ENCODE assay signal across 8 cellular contexts in genomic region chr12:109998241-109998903, GRCh38. TPM values are rescaled to one million over a fixed set of nuclear protein-coding genes. Genes with fewer than 3 reads are reported as not detected.
DNase-seq lines count a peak whose midpoint lies in the region; ATAC-seq, FAIRE-seq and TF ChIP-seq lines count a peak whose summit lies in the region.

No MANE protein-coding gene starts in this region.

- H3K36me3 ChIP-seq in K562 (ENCODE audit: control insufficient read depth, insufficient read depth, low read length) (peaks cover 8% of the 10 kb centered on the region), mucosa of stomach (ENCODE audit: control insufficient read depth, insufficient read depth, low read length) (no peaks in the 10 kb centered on the region)

- TF ChIP-seq EP300 in K562 (IDR thresholded peaks at IDR 0.05; ENCODE audit: low read length), result no peak

- H3K4me3 ChIP-seq in AG04449 (ENCODE audit: low read depth, low read length) (peak overlapping the region; percentile 87), K562 (peak overlapping the region; percentile 77), mucosa of stomach (ENCODE audit: low read length) (peak overlapping the region; percentile 39)

- no peaks in the 10 kb centered on the region for H3K9me1 ChIP-seq in K562 (ENCODE audit: control insufficient read depth, insufficient read depth, low read length)

- H3K27ac ChIP-seq in K562 (ENCODE audit: extremely low read depth, low read depth, low read length), result peak overlapping the region; percentile 99

- H3K27me3 ChIP-seq in K562 (ENCODE audit: control insufficient read depth in 2 of 2, insufficient read depth in 2 of 2, low read length in 2 of 2), result no peaks in the 10 kb centered on the region
- no peaks in the 10 kb centered on the region for H3K27me3 ChIP-seq in mucosa of stomach (ENCODE audit: control insufficient read depth, insufficient read depth, low read length)

- WGBS in K562 (ENCODE audit: insufficient coverage, low coverage, missing lambda C conversion rate), result 19% methylated on average over 9 of the region's 9 CpGs

- DNase-seq in AG04449 (ENCODE audit: low read depth, low spot score), result no peak
- DNase-seq in K562 (ENCODE audit: extremely low read depth in 1 of 4, low spot score in 3 of 4), result peak in 1 of 4 experiments; percentile 29
- DNase-seq in activated CD4-positive, alpha-beta T cell treated with anti-CD3 and anti-CD28 coated beads for 4 hours, result no peak

- no peak for TF ChIP-seq RAD21 in K562 (CRISPR knock-in tag; conservative IDR thresholded peaks at IDR 0.05 in 1 of 2, IDR thresholded peaks at IDR 0.05 in 1 of 2)

- no peaks in the 10 kb centered on the region for H3K9me3 ChIP-seq in K562 (replicated peaks; ENCODE audit: control insufficient read depth, insufficient read depth, low read depth, low read length)
- H3K9me3 ChIP-seq in mucosa of stomach (ENCODE audit: control insufficient read depth, low read length), result no peaks in the 10 kb centered on the region

- in situ Hi-C loops in K562 (cut with MboI), result no loop called here

- FAIRE-seq in K562 (lab: Jason Lieb, UNC), result no peak

- TF ChIP-seq POLR2A in K562 (conservative IDR thresholded peaks at IDR 0.05), result no peak

- H3K4me1 ChIP-seq in K562 (replicated peaks in 1 of 2; ENCODE audit: control insufficient read depth in 2 of 2, insufficient read depth in 2 of 2, low read length in 2 of 2) (peaks cover 23 to 32% of the 10 kb centered on the region in 2 experiments), mucosa of stomach (ENCODE audit: control insufficient read depth, insufficient read depth, low read length) (peaks cover 30% of the 10 kb centered on the region)

- peak overlapping the region; percentile 85 for H3K4me2 ChIP-seq in K562 (ENCODE audit: insufficient read depth, low read length)

- TF ChIP-seq CTCF in AG04449 (IDR thresholded peaks at IDR 0.05; ENCODE audit: insufficient read depth, low read length, missing control alignments) (no peak), K562 (IDR thresholded peaks at IDR 0.05 in 2 of 3, conservative IDR thresholded peaks at IDR 0.05 in 1 of 3; ENCODE audit: insufficient read depth in 2 of 3, low read depth in 1 of 3, low read length in 3 of 3) (no peak)

- H3K79me2 ChIP-seq in K562 (ENCODE audit: control insufficient read depth, insufficient read depth, low read length), result peaks cover 45% of the 10 kb centered on the region

- BruUV-seq in K562 (replicated peaks; lab: Mats Ljungman, UMichigan), result no TSS peak

- peak; percentile 12 for ATAC-seq in HG03060 (IDR thresholded peaks at IDR 0.05; ENCODE audit: low read depth, unreplicated experiment)
- no peak for ATAC-seq in K562
- ATAC-seq in GM19467 (IDR thresholded peaks at IDR 0.05; ENCODE audit: unreplicated experiment), result no peak
- no peak for ATAC-seq in GM21825 (IDR thresholded peaks at IDR 0.05; ENCODE audit: unreplicated experiment)
- ATAC-seq in GM19035 (IDR thresholded peaks at IDR 0.05; ENCODE audit: unreplicated experiment), result no peak

- H4K20me1 ChIP-seq in K562 (replicated peaks; ENCODE audit: control insufficient read depth, insufficient read depth, low read length), result no peaks in the 10 kb centered on the region

- intact Hi-C loops in K562 (cut with micrococcal nuclease), result no loop called here

- POLR2A ChIA-PET in AG04449 (lab: Yijun Ruan, JAX) (interaction anchor here (0.8 to 1.7 kb wide), 6 partner anchors 11 to 110 kb away, joined by 3 to 5 read pairs (median 3); no protein-coding TSS in a partner anchor), K562 (lab: Yijun Ruan, JAX) (interaction anchor here (0.5 to 2.0 kb wide), 5 partner anchors 16 to 116 kb away, joined by 3 to 7 read pairs (median 3); no protein-coding TSS in a partner anchor)

- H3K9ac ChIP-seq in K562 (ENCODE audit: insufficient read depth in 1 of 2, low read depth in 2 of 2, low read length in 2 of 2) (peak overlapping the region; percentile 98 to 99; a peak in 3 of 4 replicates), mucosa of stomach (ENCODE audit: low read length) (peak overlapping the region; percentile 17)

- CTCF ChIA-PET in AG04449 (lab: Yijun Ruan, JAX) (interaction anchor here (0.8 to 1.4 kb wide), 2 partner anchors 26 to 51 kb away, joined by 3 to 4 read pairs; no protein-coding TSS in a partner anchor), K562 (lab: Yijun Ruan, JAX; ENCODE audit: low intra/inter-chr PET ratio) (no interaction called here)

- H2AFZ ChIP-seq in K562 (ENCODE audit: low read depth, low read length), result peak overlapping the region; percentile 100

TF ChIP-seq in K562, 482 proteins besides CTCF, POLR2A, EP300 and RAD21:
- no peak for TF ChIP-seq CHD2 (IDR thresholded peaks at IDR 0.05; ENCODE audit: low read depth, low read length)
- TF ChIP-seq, protein P1, sequence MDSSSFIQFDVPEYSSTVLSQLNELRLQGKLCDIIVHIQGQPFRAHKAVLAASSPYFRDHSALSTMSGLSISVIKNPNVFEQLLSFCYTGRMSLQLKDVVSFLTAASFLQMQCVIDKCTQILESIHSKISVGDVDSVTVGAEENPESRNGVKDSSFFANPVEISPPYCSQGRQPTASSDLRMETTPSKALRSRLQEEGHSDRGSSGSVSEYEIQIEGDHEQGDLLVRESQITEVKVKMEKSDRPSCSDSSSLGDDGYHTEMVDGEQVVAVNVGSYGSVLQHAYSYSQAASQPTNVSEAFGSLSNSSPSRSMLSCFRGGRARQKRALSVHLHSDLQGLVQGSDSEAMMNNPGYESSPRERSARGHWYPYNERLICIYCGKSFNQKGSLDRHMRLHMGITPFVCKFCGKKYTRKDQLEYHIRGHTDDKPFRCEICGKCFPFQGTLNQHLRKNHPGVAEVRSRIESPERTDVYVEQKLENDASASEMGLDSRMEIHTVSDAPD (CRISPR knock-in tag; IDR thresholded peaks at IDR 0.05), result 0 out of 2 replicates have a peak, but pooled peaks have one; percentile 16
TF ChIP-seq in K562: peak in this region for 1.

RNA-seq across cellular contexts. Expression of gene ANKRD13A, which starts 0.9 kb away (rescaled TPM):
- total RNA-seq in K562 (2011; cell fraction: chromatin; rRNA removed; ENCODE audit: low replicate concordance), result 58.1 and 82.6 TPM in 2 replicates
- 46.0 and 48.2 TPM in 2 replicates for total RNA-seq in K562 (2011; cell fraction: nucleolus; rRNA removed)
- 57.3 and 80.5 TPM in 2 replicates for total RNA-seq in K562 (2011; cell fraction: nucleoplasm; rRNA removed)
- total RNA-seq in K562 (2014; rRNA removed) (45.0 and 55.0 TPM in 2 replicates), K562 (2014; rRNA removed; fragmentation: Illumina TruSeq; extraction: Trizol) (40.3 and 46.8 TPM in 2 replicates), K562 (2015; rRNA removed; fragmentation: Illumina TruSeq; extraction: Trizol) (41.6 and 45.1 TPM in 2 replicates), K562 (2021) (37.7 and 41.5 TPM in 2 replicates)
- polyA plus RNA-seq in K562 (2011; rRNA removed) (47.5 and 52.0 TPM in 2 replicates), K562 (2014; fragmentation: Illumina TruSeq; extraction: Trizol) (33.6 and 37.6 TPM in 2 replicates), K562 (2014; fragmentation: Nextera tagmentation; extraction: Ambion mirVana) (1 to 10 TPM; 5.0 to 9.0 TPM), K562 (2014; rRNA removed) (41.7 and 49.1 TPM in 2 replicates)
- 51.5 and 72.4 TPM in 2 replicates for polyA plus RNA-seq in K562 (2011; cell fraction: cytosol; rRNA removed)
- 85.6 and 88.3 TPM in 2 replicates for polyA plus RNA-seq in K562 (2011; cell fraction: nucleus; rRNA removed)
- 26.4 and 35.3 TPM in 2 replicates for polyA plus RNA-seq in K562 (2012)
- 59.6 and 62.9 TPM in 2 replicates for polyA minus RNA-seq in K562 (2011; rRNA and poly(A)+ RNA removed)
- 23.7 and 25.3 TPM in 2 replicates for polyA minus RNA-seq in K562 (2011; cell fraction: cytosol; rRNA and poly(A)+ RNA removed)
- 22.1 and 38.8 TPM in 2 replicates for polyA minus RNA-seq in K562 (2011; cell fraction: nucleus; rRNA and poly(A)+ RNA removed)

RNA-seq across cellular contexts. Expression of gene GIT2, which starts 2.2 kb away (rescaled TPM):
- 114 and 164 TPM in 2 replicates for total RNA-seq in K562 (2011; cell fraction: chromatin; rRNA removed; ENCODE audit: low replicate concordance)
- 56.8 and 57.4 TPM in 2 replicates for total RNA-seq in K562 (2011; cell fraction: nucleolus; rRNA removed)
- 87.3 and 120 TPM in 2 replicates for total RNA-seq in K562 (2011; cell fraction: nucleoplasm; rRNA removed)
- 16.3 and 18.0 TPM in 2 replicates for total RNA-seq in K562 (2014; rRNA removed)
- 23.3 and 24.0 TPM in 2 replicates for total RNA-seq in K562 (2014; rRNA removed; fragmentation: Illumina TruSeq; extraction: Trizol)
- 24.3 TPM in 2 replicates for total RNA-seq in K562 (2015; rRNA removed; fragmentation: Illumina TruSeq; extraction: Trizol)
- 23.5 and 24.7 TPM in 2 replicates for total RNA-seq in K562 (2021)
- polyA plus RNA-seq in K562 (2011; rRNA removed), result 27.4 and 30.4 TPM in 2 replicates
- polyA plus RNA-seq in K562 (2011; cell fraction: cytosol; rRNA removed), result 14.5 and 18.9 TPM in 2 replicates
- 53.2 and 65.2 TPM in 2 replicates for polyA plus RNA-seq in K562 (2011; cell fraction: nucleus; rRNA removed)
- polyA plus RNA-seq in K562 (2012), result 14.2 and 18.6 TPM in 2 replicates
- 23.7 and 26.9 TPM in 2 replicates for polyA plus RNA-seq in K562 (2014; fragmentation: Illumina TruSeq; extraction: Trizol)
- polyA plus RNA-seq in K562 (2014; fragmentation: Nextera tagmentation; extraction: Ambion mirVana), result 1 to 10 TPM; 4.0 to 5.0 TPM
- polyA plus RNA-seq in K562 (2014; rRNA removed), result 20.1 and 26.2 TPM in 2 replicates
- polyA minus RNA-seq in K562 (2011; rRNA and poly(A)+ RNA removed), result 46.0 and 51.5 TPM in 2 replicates
- 13.6 and 15.2 TPM in 2 replicates for polyA minus RNA-seq in K562 (2011; cell fraction: cytosol; rRNA and poly(A)+ RNA removed)
- 32.9 and 63.3 TPM in 2 replicates for polyA minus RNA-seq in K562 (2011; cell fraction: nucleus; rRNA and poly(A)+ RNA removed)

RNA-seq across cellular contexts. Expression of gene C12orf76, which starts 50.0 kb away (rescaled TPM):
- total RNA-seq in K562 (2011; cell fraction: chromatin; rRNA removed; ENCODE audit: low replicate concordance), result 50.6 and 54.2 TPM in 2 replicates
- total RNA-seq in K562 (2011; cell fraction: nucleolus; rRNA removed), result 31.8 and 34.5 TPM in 2 replicates
- total RNA-seq in K562 (2011; cell fraction: nucleoplasm; rRNA removed), result 53.2 and 69.8 TPM in 2 replicates
- total RNA-seq in K562 (2014; rRNA removed) (11.9 and 14.2 TPM in 2 replicates), K562 (2014; rRNA removed; fragmentation: Illumina TruSeq; extraction: Trizol) (13.0 and 13.1 TPM in 2 replicates), K562 (2015; rRNA removed; fragmentation: Illumina TruSeq; extraction: Trizol) (9.6 and 12.2 TPM in 2 replicates), K562 (2021) (13.3 and 13.6 TPM in 2 replicates)
- polyA plus RNA-seq in K562 (2011; rRNA removed) (38.6 and 46.7 TPM in 2 replicates), K562 (2014; fragmentation: Illumina TruSeq; extraction: Trizol) (12.3 and 14.4 TPM in 2 replicates), K562 (2014; fragmentation: Nextera tagmentation; extraction: Ambion mirVana) (1 to 10 TPM; 6.3 to 7.0 TPM), K562 (2014; rRNA removed) (17.8 and 23.5 TPM in 2 replicates)
- polyA plus RNA-seq in K562 (2011; cell fraction: cytosol; rRNA removed), result 23.1 and 42.1 TPM in 2 replicates
- polyA plus RNA-seq in K562 (2011; cell fraction: nucleus; rRNA removed), result 31.9 and 42.8 TPM in 2 replicates
- 17.4 and 30.2 TPM in 2 replicates for polyA plus RNA-seq in K562 (2012)
- 18.1 and 26.6 TPM in 2 replicates for polyA minus RNA-seq in K562 (2011; rRNA and poly(A)+ RNA removed)
- polyA minus RNA-seq in K562 (2011; cell fraction: cytosol; rRNA and poly(A)+ RNA removed), result 8.9 and 22.8 TPM in 2 replicates
- polyA minus RNA-seq in K562 (2011; cell fraction: nucleus; rRNA and poly(A)+ RNA removed), result 7.1 and 10.1 TPM in 2 replicates
